8 cellular contexts compared by ENCODE assay signal in the genomic region with DNA sequence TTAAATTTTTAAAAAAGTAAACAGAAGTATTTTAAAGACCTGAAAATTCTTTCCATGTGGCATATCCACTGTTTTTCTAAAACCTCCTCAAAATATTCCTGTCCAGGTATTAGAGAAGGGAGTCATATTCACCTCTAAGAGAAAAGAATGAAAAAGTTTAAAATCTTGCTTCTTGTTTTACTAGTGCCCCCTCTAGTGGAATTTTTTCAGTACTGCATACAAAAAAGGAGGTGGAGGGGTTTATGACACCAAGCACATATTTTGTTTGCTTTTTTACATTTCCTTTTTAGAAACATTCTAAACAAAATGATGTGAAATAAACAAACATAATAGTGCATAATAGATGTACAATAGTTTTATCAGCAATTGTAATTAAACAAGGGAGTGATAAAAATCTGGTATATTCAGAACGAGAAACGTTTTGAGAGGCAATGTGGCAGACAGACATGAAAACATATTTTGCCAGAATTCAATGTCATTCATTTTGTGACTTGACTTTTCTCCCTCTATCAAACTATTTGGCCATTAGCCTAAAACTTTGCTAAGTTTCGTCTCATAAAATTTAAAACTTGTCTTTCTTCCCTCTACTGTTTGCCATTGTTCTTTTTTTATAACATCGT.
A peak's percentile ranks its signal among the peaks of the same experiment; 100 is the strongest.
DNase-seq lines count a peak whose midpoint lies in the region; ATAC-seq and TF ChIP-seq lines count a peak whose summit lies in the region.

No MANE protein-coding gene starts in this region.

- no peaks in the 10 kb centered on the region for H4K20me1 ChIP-seq in MM.1S (ENCODE audit: insufficient read depth, low read length)

- no peak overlapping the region for H3K27ac ChIP-seq in MM.1S (ENCODE audit: low read length)

- H3K9me3 Mint-ChIP-seq in activated CD4-positive, alpha-beta T cell treated with anti-CD3 and anti-CD28 coated beads, Interleukin-2, amount 10 ng/mL, durations not matched to agents 7 days and 5 days: no peaks in the 10 kb centered on the region

- H3K9me3 ChIP-seq in MM.1S (replicated peaks; ENCODE audit: insufficient read depth, low read length) (no peaks in the 10 kb centered on the region), adipocyte (ENCODE audit: control insufficient read depth, low read length) (no peaks in the 10 kb centered on the region)

- no peak overlapping the region for H3K9ac ChIP-seq in MM.1S (ENCODE audit: low read length)
- no peak overlapping the region for H3K9ac ChIP-seq in adipocyte (ENCODE audit: low read length)

- no peak overlapping the region for H3K27ac Mint-ChIP-seq in activated CD4-positive, alpha-beta T cell treated with anti-CD3 and anti-CD28 coated beads, Interleukin-2, amount 10 ng/mL, durations not matched to agents 7 days and 5 days

- CTCF ChIA-PET in activated CD4-positive, alpha-beta T cell treated with anti-CD3 and anti-CD28 coated beads, Interleukin-2, amount 10 ng/mL, durations not matched to agents 7 days and 5 days (lab: Charles Lee): no interaction called here

- H3K4me1 ChIP-seq in MM.1S (ENCODE audit: low read length) (no peaks in the 10 kb centered on the region), adipocyte (ENCODE audit: control insufficient read depth, insufficient read depth, low read length) (no peaks in the 10 kb centered on the region)

- no peaks in the 10 kb centered on the region for H3F3A ChIP-seq in MM.1S (ENCODE audit: insufficient read depth, low read length)

- no peak overlapping the region for H3K4me3 Mint-ChIP-seq in activated CD4-positive, alpha-beta T cell treated with anti-CD3 and anti-CD28 coated beads, Interleukin-2, amount 10 ng/mL, durations not matched to agents 7 days and 5 days

- H3K79me2 ChIP-seq in MM.1S (ENCODE audit: low read length): no peaks in the 10 kb centered on the region

- H3K36me3 ChIP-seq in MM.1S (replicated peaks; ENCODE audit: insufficient read depth, low read length) (no peaks in the 10 kb centered on the region), adipocyte (ENCODE audit: control insufficient read depth, insufficient read depth, low read length, severe bottlenecking) (no peaks in the 10 kb centered on the region)

- no peaks in the 10 kb centered on the region for H3K36me3 Mint-ChIP-seq in activated CD4-positive, alpha-beta T cell treated with anti-CD3 and anti-CD28 coated beads, Interleukin-2, amount 10 ng/mL, durations not matched to agents 7 days and 5 days (ENCODE audit: low read depth)

- no peaks in the 10 kb centered on the region for H3K27me3 Mint-ChIP-seq in activated CD4-positive, alpha-beta T cell treated with anti-CD3 and anti-CD28 coated beads, Interleukin-2, amount 10 ng/mL, durations not matched to agents 7 days and 5 days

- H3K4me2 ChIP-seq in MM.1S (ENCODE audit: low read depth, low read length): no peak overlapping the region

- no peak overlapping the region for H3K4me3 ChIP-seq in MM.1S (ENCODE audit: low read length)
- H3K4me3 ChIP-seq in adipocyte (ENCODE audit: low read length): no peak overlapping the region

- peak; percentile 84 for TF ChIP-seq CTCF in MM.1S (IDR thresholded peaks at IDR 0.05; ENCODE audit: low read length)

- no peak for ATAC-seq in GM18519 (IDR thresholded peaks at IDR 0.05; ENCODE audit: low FRiP score, unreplicated experiment)

- no peaks in the 10 kb centered on the region for H3K9me2 ChIP-seq in MM.1S (replicated peaks; ENCODE audit: insufficient read depth, low read length)

- POLR2A ChIA-PET in activated CD4-positive, alpha-beta T cell treated with anti-CD3 and anti-CD28 coated beads, Interleukin-2, amount 10 ng/mL, durations not matched to agents 7 days and 5 days (lab: Charles Lee): no interaction called here

- H2AFZ ChIP-seq in MM.1S (ENCODE audit: low read length): no peak overlapping the region

- H3K27me3 ChIP-seq in MM.1S (replicated peaks; ENCODE audit: insufficient read depth, low read length) (no peaks in the 10 kb centered on the region), adipocyte (replicated peaks; ENCODE audit: control insufficient read depth, insufficient read depth, low read length) (peaks cover 5% of the 10 kb centered on the region)

- no peaks in the 10 kb centered on the region for H3K4me1 Mint-ChIP-seq in activated CD4-positive, alpha-beta T cell treated with anti-CD3 and anti-CD28 coated beads, Interleukin-2, amount 10 ng/mL, durations not matched to agents 7 days and 5 days

- peak; percentile 8 for DNase-seq in activated CD4-positive, alpha-beta T cell treated with anti-CD3 and anti-CD28 coated beads, Interleukin-2, amount 10 ng/mL, durations not matched to agents 7 days and 5 days
- DNase-seq in activated CD4-positive, alpha-beta T cell treated with anti-CD3 and anti-CD28 coated beads, Interleukin-2, amount 50 U/mL, for 1 hour: no peak
- DNase-seq in MM.1S (peak; percentile 19), adipocyte (ENCODE audit: low read depth) (peak; percentile 72), left kidney (ENCODE audit: low read depth, low spot score) (peak; percentile 65)
- no peak for DNase-seq in activated CD4-positive, alpha-beta T cell treated with anti-CD3 and anti-CD28 coated beads, Interleukin-2, amount 50 U/mL, for 4 hours
- no peak for DNase-seq in stimulated activated CD4-positive, alpha-beta T cell treated with anti-CD3 and anti-CD28 coated beads, Interleukin-4, amount 100 ng/mL, for 24 hours

Comparison
In these comparisons a context has a peak if more than half of its experiments do, and no peak if none do; other contexts are left out.
1. DNase-seq: peak in activated CD4-positive, alpha-beta T cell treated with anti-CD3 and anti-CD28 coated beads, Interleukin-2, amount 10 ng/mL, durations not matched to agents 7 days and 5 days (single experiment), MM.1S (single experiment), adipocyte (single experiment) and left kidney (single experiment); none in activated CD4-positive, alpha-beta T cell treated with anti-CD3 and anti-CD28 coated beads, Interleukin-2, amount 50 U/mL, for 1 hour (single experiment), activated CD4-positive, alpha-beta T cell treated with anti-CD3 and anti-CD28 coated beads, Interleukin-2, amount 50 U/mL, for 4 hours (0 of 2) and stimulated activated CD4-positive, alpha-beta T cell treated with anti-CD3 and anti-CD28 coated beads, Interleukin-4, amount 100 ng/mL, for 24 hours (single experiment).